ENCODE assay signal across 17 cellular contexts in the genomic region with DNA sequence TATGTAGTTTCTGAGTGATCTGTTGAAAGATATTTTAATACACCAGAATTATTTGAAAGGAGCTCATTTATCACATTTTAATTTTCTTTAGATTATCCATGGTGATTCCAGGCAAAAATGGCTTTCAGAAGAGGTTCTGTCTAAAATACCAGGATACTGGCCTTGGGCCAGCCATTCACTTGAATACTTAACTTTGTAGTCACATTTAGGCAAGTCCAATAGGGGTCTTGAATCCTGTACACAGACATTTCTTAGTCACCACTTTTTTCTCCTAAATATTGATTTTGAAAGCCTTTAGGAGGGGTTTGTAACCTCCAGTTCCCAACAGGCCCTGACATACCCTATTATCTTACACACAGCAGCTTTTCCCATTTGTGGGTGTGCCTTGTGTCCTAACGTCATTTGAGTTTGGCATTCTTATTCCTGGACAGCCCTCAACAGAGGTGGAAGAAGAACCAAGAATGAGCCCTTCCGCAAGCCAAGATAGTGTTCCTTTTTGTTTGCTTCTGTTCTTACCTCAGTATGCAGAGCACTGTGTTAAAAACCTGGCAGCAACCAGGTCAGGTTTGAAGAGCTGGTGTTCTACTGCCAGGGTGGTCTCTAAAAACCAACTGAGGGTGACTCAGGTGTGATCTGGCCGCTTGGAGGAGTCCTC. TPM values are rescaled to one million over a fixed set of nuclear protein-coding genes. Genes with fewer than 3 reads are reported as not detected.
DNase-seq lines count a peak whose midpoint lies in the region; ATAC-seq and TF ChIP-seq lines count a peak whose summit lies in the region.
"Had no signal": no experiment of that assay in that cellular context is flagged by ENCODE, and none has a peak within 500 bp of the region (broad histone marks: within the 10 kb centered on the region; RNA-seq: fewer than 3 reads in every experiment).

No MANE protein-coding gene starts in this region.

- no peak overlapping the region for H2AFZ ChIP-seq in mammary epithelial cell (ENCODE audit: low read depth, low read length)

- DNase-seq in MCF 10A (ENCODE audit: unreplicated experiment) (no peak), mammary epithelial cell (no peak), astrocyte of the hippocampus (ENCODE audit: low read depth, low spot score) (peak; percentile 45), foreskin keratinocyte (peak; percentile 32 to 59), retina (no peak), SW480 (ENCODE audit: low spot score) (no peak), CD1c-positive myeloid dendritic cell (ENCODE audit: extremely low spot score) (no peak)
- DNase-seq: CD4-positive, alpha-beta T cell; effector CD8-positive, alpha-beta T cell; left cardiac atrium; NCI-H2081 treated with DMSO at 0.1 percent for 48 hours; NCI-H510A treated with DMSO at 0.1 percent for 48 hours had no signal

- H3K4me1 ChIP-seq in mammary epithelial cell (ENCODE audit: insufficient read depth, low read length) (peaks cover 56% of the 10 kb centered on the region), foreskin keratinocyte (peaks cover 53% of the 10 kb centered on the region)

- H3K27ac Mint-ChIP-seq in MCF 10A (ENCODE audit: low read depth, unreplicated experiment), result peak overlapping the region; percentile 35
- H3K27ac Mint-ChIP-seq: activated T-helper 2 cell treated with anti-CD3 and anti-CD28 coated beads, Interferon-gamma antibody, Interleukin-2, Interleukin-4, amounts not matched to agents 10 μg/mL and 5 μg/mL and 100 μg/mL, durations not matched to agents 14 hours and 24 hours and 36 hours; CD4-positive, alpha-beta T cell; mesothelial cell of epicardium; T-helper 2 cell treated with Interferon-gamma antibody and Interleukin-4, amounts not matched to agents 5 μg/mL and 100 μg/mL, for 36 hours had no signal

- WGBS in mammary epithelial cell (ENCODE audit: low coverage, missing lambda C conversion rate), result 68% methylated on average over 3 of the region's 3 CpGs

- H3K4me1 Mint-ChIP-seq in MCF 10A (ENCODE audit: insufficient read depth, unreplicated experiment), result peaks cover 42% of the 10 kb centered on the region

- dilution Hi-C loops in mammary epithelial cell (cut with HindIII; ENCODE audit: low sequenced_read_pairs), result no loop called here

- no peak overlapping the region for H3K4me3 Mint-ChIP-seq in MCF 10A (ENCODE audit: unreplicated experiment)
- H3K4me3 Mint-ChIP-seq: CD4-positive, alpha-beta T cell; mesothelial cell of epicardium; T-helper 2 cell treated with Interferon-gamma antibody and Interleukin-4, amounts not matched to agents 5 μg/mL and 100 μg/mL, for 36 hours had no signal

- intact Hi-C loops in MCF 10A (cut with micrococcal nuclease), result loop anchor here (5.0 kb wide), 1 partner anchor 58 kb away; no protein-coding TSS in a partner anchor
- intact Hi-C loops in mammary epithelial cell (cut with micrococcal nuclease), result loop anchor here (5.0 kb wide), 1 partner anchor 43 kb away; no protein-coding TSS in a partner anchor

- H3K9ac ChIP-seq in mammary epithelial cell (ENCODE audit: insufficient read depth, low read length), result no peak overlapping the region

- H3K27me3 ChIP-seq in mammary epithelial cell (ENCODE audit: insufficient read depth, low read length), result no peaks in the 10 kb centered on the region
- no peaks in the 10 kb centered on the region for H3K27me3 ChIP-seq in foreskin keratinocyte

- TF ChIP-seq CTCF in MCF 10A (IDR thresholded peaks at IDR 0.05; ENCODE audit: unreplicated experiment) (no peak), mammary epithelial cell (conservative IDR thresholded peaks at IDR 0.05 in 1 of 2, IDR thresholded peaks at IDR 0.05 in 1 of 2; ENCODE audit: extremely low read depth in 1 of 2, insufficient read depth in 1 of 2, low read depth in 1 of 2, low read length in 2 of 2) (no peak), foreskin keratinocyte (conservative IDR thresholded peaks at IDR 0.05) (no peak)

- H3K27ac ChIP-seq in mammary epithelial cell (ENCODE audit: insufficient read depth, low read depth, low read length), result no peak overlapping the region
- H3K27ac ChIP-seq in foreskin keratinocyte, result peak overlapping the region; percentile 37

- CTCF ChIA-PET in MCF 10A (lab: Yijun Ruan, JAX), result interaction anchor here (0.6 to 3.0 kb wide), 6 partner anchors 14 to 222 kb away, joined by 3 to 15 read pairs (median 3); no protein-coding TSS in a partner anchor
- CTCF ChIA-PET in mammary epithelial cell (lab: Charles Lee; ENCODE audit: low non-redundant PET), result no interaction called here

- H3K36me3 ChIP-seq in mammary epithelial cell (ENCODE audit: insufficient read depth, low read length), result no peaks in the 10 kb centered on the region

- no peaks in the 10 kb centered on the region for H3K36me3 Mint-ChIP-seq in MCF 10A (ENCODE audit: insufficient read depth, unreplicated experiment)
- H3K36me3 Mint-ChIP-seq: mesothelial cell of epicardium had no signal

- H3K27me3 Mint-ChIP-seq in MCF 10A (ENCODE audit: insufficient read depth, unreplicated experiment), result no peaks in the 10 kb centered on the region
- H3K27me3 Mint-ChIP-seq: CD4-positive, alpha-beta T cell had no signal

- no peak for ATAC-seq in foreskin keratinocyte
- ATAC-seq in GM21825 (IDR thresholded peaks at IDR 0.05; ENCODE audit: unreplicated experiment), result no peak
- ATAC-seq: left cardiac atrium had no signal

- H3K79me2 ChIP-seq in mammary epithelial cell (ENCODE audit: insufficient read depth, low read length), result no peaks in the 10 kb centered on the region

- H3K4me2 ChIP-seq in mammary epithelial cell (ENCODE audit: insufficient read depth, low read depth, low read length), result no peak overlapping the region

- H4K20me1 ChIP-seq in mammary epithelial cell (ENCODE audit: insufficient read depth, low read length), result no peaks in the 10 kb centered on the region

- in situ Hi-C loops in mammary epithelial cell (cut with MboI; ENCODE audit: low sequenced_read_pairs in 2 of 2), result no loop called here

- no peaks in the 10 kb centered on the region for H3K9me3 ChIP-seq in mammary epithelial cell (replicated peaks; ENCODE audit: insufficient read depth, low read length)

- H3K9me3 Mint-ChIP-seq in MCF 10A (ENCODE audit: unreplicated experiment), result no peaks in the 10 kb centered on the region
- H3K9me3 Mint-ChIP-seq: activated T-helper 2 cell treated with anti-CD3 and anti-CD28 coated beads, Interferon-gamma antibody, Interleukin-2, Interleukin-4, amounts not matched to agents 10 μg/mL and 5 μg/mL and 100 μg/mL, durations not matched to agents 14 hours and 24 hours and 36 hours; CD4-positive, alpha-beta T cell; mesothelial cell of epicardium; T-helper 2 cell treated with Interferon-gamma antibody and Interleukin-4, amounts not matched to agents 5 μg/mL and 100 μg/mL, for 36 hours had no signal

- POLR2A ChIA-PET in MCF 10A (lab: Yijun Ruan, JAX), result interaction anchor here (0.7 to 8.0 kb wide), 10 partner anchors 13 to 199 kb away, joined by 3 to 73 read pairs (median 6); a partner anchor contains a TSS

- H3K4me3 ChIP-seq in mammary epithelial cell (replicated peaks in 1 of 3; ENCODE audit: insufficient read depth in 1 of 3, low read depth in 2 of 3, low read length in 3 of 3), result no peak overlapping the region

- BruUV-seq in MCF 10A (replicated peaks; lab: Mats Ljungman, UMichigan) (no TSS peak), mammary epithelial cell (replicated peaks; lab: Mats Ljungman, UMichigan) (no TSS peak)

RNA-seq across cellular contexts. Expression of a gene that starts 19.5 kb away (rescaled TPM):
- total RNA-seq in MCF 10A (2022) (4.9 and 6.3 TPM in 2 replicates), mammary epithelial cell (1 to 10 TPM; 6.0 to 7.7 TPM), foreskin keratinocyte (14.5 and 15.0 TPM in 2 replicates)
- polyA plus RNA-seq in mammary epithelial cell (6.2 TPM), foreskin keratinocyte (12.3 and 12.4 TPM in 2 replicates)
- not detected for polyA minus RNA-seq in mammary epithelial cell
- polyA plus RNA-seq: neural cell had no signal

Comparison
In these comparisons a context has a peak if more than half of its experiments do, and no peak if none do; other contexts are left out.
1. DNase-seq: peak in astrocyte of the hippocampus (single experiment) and foreskin keratinocyte (2 of 2); none in MCF 10A (single experiment), mammary epithelial cell (single experiment), retina (single experiment), SW480 (single experiment) and CD1c-positive myeloid dendritic cell (single experiment).